8 cellular contexts compared by ENCODE assay signal in the genomic region with DNA sequence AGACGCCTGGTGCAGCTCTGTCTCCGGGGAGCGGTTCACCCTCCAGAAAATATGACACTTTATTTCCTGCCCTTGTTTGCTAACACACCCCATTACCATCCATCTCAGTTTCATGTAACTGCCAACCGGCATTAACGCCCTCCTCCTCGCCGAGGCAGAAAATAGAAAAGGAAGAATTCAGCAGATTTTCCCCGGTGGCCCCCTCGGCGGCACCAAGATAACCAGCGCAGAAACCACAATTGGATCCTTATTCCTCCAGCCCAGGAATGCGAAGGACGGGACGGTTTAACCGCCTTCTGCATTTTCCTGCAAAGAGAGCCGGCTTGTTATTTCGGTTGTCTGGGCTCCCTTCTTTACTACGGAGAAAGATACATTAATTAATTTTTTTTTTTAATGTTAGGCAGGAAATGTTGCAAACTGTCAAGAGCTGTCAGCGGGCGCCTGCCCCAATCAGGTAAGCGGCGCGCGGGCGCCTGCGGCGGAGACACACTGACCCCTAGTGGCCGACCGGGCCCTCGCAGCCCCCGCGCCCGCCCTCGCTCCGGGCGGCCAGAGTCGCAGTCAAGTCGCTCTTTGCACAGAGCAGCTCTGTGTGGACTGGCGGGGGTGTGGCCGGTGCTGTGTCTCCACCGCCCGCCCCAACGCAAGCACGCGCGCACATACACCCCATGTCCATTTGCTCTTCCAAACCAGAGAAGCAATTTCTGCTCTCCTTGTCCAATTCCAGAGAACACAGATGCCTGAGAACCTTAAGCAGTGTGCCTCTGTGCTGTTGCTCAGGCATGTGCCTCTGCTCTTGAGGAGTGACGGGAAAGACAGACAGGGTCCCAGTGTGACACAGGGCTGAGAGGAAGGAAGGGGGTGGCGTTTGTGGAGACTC. TPM values are rescaled to one million over a fixed set of nuclear protein-coding genes. Genes with fewer than 3 reads are reported as not detected.
DNase-seq lines count a peak whose midpoint lies in the region; ATAC-seq and TF ChIP-seq lines count a peak whose summit lies in the region.

No MANE protein-coding gene starts in this region.

- H3K36me3 ChIP-seq in lung (ENCODE audit: control insufficient read depth in 2 of 2, insufficient read depth in 2 of 2, low read length in 2 of 2), result no peaks in the 10 kb centered on the region

- 1% methylated on average over 48 of the region's 48 CpGs for WGBS in lung, 2 donors

- peak; percentile 51 to 70 for DNase-seq in NCI-H524 (lab: John Stamatoyannopoulos, UW)
- peak; percentile 77 to 78 for DNase-seq in activated CD4-positive, alpha-beta T cell treated with anti-CD3 and anti-CD28 coated beads, Interleukin-2, amount 50 U/mL, for 24 hours (ENCODE audit: low read depth in 1 of 2, low spot score in 1 of 2)
- DNase-seq in dermis blood vessel endothelial cell, result peak; percentile 83
- DNase-seq in lung (ENCODE audit: low spot score), result peak; percentile 82
- peak; percentile 71 to 77 (median 75) for DNase-seq in stimulated activated CD4-positive, alpha-beta T cell treated with anti-CD3 and anti-CD28 coated beads, TNF-alpha, amount 100 ng/mL, for 4 hours (ENCODE audit: low read depth in 3 of 3)

- peak; percentile 100 for TF ChIP-seq CTCF in C4-2B (conservative IDR thresholded peaks at IDR 0.05)
- peak; percentile 93 for TF ChIP-seq CTCF in lung (IDR thresholded peaks at IDR 0.05; ENCODE audit: control extremely low read depth, extremely low read depth)

- H3K4me3 ChIP-seq in lung, result no peak overlapping the region

- no peaks in the 10 kb centered on the region for H3K27me3 ChIP-seq in lung (ENCODE audit: control insufficient read depth, insufficient read depth)

- H3K27ac ChIP-seq in C4-2B (no peak overlapping the region), lung (ENCODE audit: low read depth in 1 of 2, low read length in 1 of 2) (no peak overlapping the region)

- ATAC-seq in GM19328 (IDR thresholded peaks at IDR 0.05; ENCODE audit: unreplicated experiment) (peak; percentile 93), HG03442 (IDR thresholded peaks at IDR 0.05; ENCODE audit: unreplicated experiment) (peak; percentile 96), lung (ENCODE audit: insufficient read depth, low FRiP score) (peak; percentile 96)

- H3K9me3 ChIP-seq in lung (ENCODE audit: control insufficient read depth in 2 of 2, insufficient read depth in 1 of 2, low read length in 1 of 2), result no peaks in the 10 kb centered on the region

- peaks cover 0 to 2% of the 10 kb centered on the region in 2 donors for H3K4me1 ChIP-seq in lung (ENCODE audit: control insufficient read depth in 2 of 2, insufficient read depth in 2 of 2, low read length in 2 of 2)

RNA-seq across cellular contexts. Expression of a gene that starts 53.6 kb away (rescaled TPM):
- total RNA-seq in dermis blood vessel endothelial cell (3.2 and 4.1 TPM in 2 replicates), lung (1 to 10 TPM; 1.6 to 1.8 TPM)
- 1 to 10 TPM in 1 of 2 donors, under 1 TPM in 1; 0.64 to 2.8 TPM for polyA plus RNA-seq in lung

RNA-seq across cellular contexts. Expression of a gene that starts 53.8 kb away (rescaled TPM):
- total RNA-seq in dermis blood vessel endothelial cell (13.0 and 17.9 TPM in 2 replicates), lung (10 to 100 TPM in 1 of 2 donors, 1 to 10 TPM in 1; 8.6 to 38.2 TPM)
- polyA plus RNA-seq in lung, result 1 to 10 TPM; 1.5 to 2.8 TPM
